Comparison of ENCODE assay signal across 16 cellular contexts in the genomic region with DNA sequence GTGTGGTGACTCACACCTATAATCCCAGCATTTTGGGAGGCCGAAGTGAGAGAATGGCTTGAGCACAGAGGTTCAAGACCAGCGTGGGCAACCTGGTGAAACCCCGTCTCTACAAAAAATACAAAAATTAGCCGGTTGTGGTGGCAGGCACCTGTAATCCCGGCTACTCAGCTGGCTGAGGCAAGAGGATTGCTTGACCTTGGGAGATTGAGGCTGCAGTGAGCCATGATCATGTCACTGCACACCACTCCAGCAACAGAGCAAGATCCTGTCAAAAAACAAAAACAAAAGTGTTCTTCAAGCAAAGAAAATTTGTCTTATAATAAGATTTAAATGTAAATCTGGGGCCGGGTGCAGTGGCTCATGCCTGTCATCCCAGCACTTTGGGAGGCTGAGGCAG. TPM values are rescaled to one million over a fixed set of nuclear protein-coding genes. Genes with fewer than 3 reads are reported as not detected.
DNase-seq lines count a peak whose midpoint lies in the region; ATAC-seq and TF ChIP-seq lines count a peak whose summit lies in the region.
"Had no signal": no experiment of that assay in that cellular context is flagged by ENCODE, and none has a peak within 500 bp of the region (broad histone marks: within the 10 kb centered on the region; RNA-seq: fewer than 3 reads in every experiment).

No MANE protein-coding gene starts in this region.

- H3K4me1 Mint-ChIP-seq in CD4-positive, alpha-beta T cell (ENCODE audit: low read depth), result peaks cover 9% of the 10 kb centered on the region
- H3K4me1 Mint-ChIP-seq in Caco-2 (ENCODE audit: low read depth, unreplicated experiment), result no peaks in the 10 kb centered on the region
- H3K4me1 Mint-ChIP-seq in stimulated activated naive B cell treated with anti-CD40 and anti-IgM and Interleukin-4, amounts not matched to agents 10 μg/mL and 1 μg/mL and 100 μg/mL, for 72 hours, result peaks cover 7 to 23% of the 10 kb centered on the region in 2 donors

- no peak overlapping the region for H3K4me3 Mint-ChIP-seq in CD4-positive, alpha-beta T cell
- H3K4me3 Mint-ChIP-seq in Caco-2 (ENCODE audit: unreplicated experiment), result no peak overlapping the region
- H3K4me3 Mint-ChIP-seq in stimulated activated naive B cell treated with anti-CD40 and anti-IgM and Interleukin-4, amounts not matched to agents 10 μg/mL and 1 μg/mL and 100 μg/mL, for 72 hours, result no peak overlapping the region
- H3K4me3 Mint-ChIP-seq: B cell; CD4-positive, CD25-positive, alpha-beta regulatory T cell; CD8-positive, alpha-beta memory T cell had no signal

- no peak for TF ChIP-seq CTCF in CD4-positive, alpha-beta T cell (IDR thresholded peaks at IDR 0.05)
- no peak for TF ChIP-seq CTCF in Caco-2 (IDR thresholded peaks at IDR 0.05; ENCODE audit: insufficient read depth in 1 of 2, low read depth in 1 of 2, low read length in 1 of 2, severe bottlenecking in 1 of 2, unreplicated experiment in 1 of 2)
- no peak for TF ChIP-seq CTCF in adrenal gland (IDR thresholded peaks at IDR 0.05)

- H3K4me1 ChIP-seq in Caco-2 (no peaks in the 10 kb centered on the region), adrenal gland (replicated peaks in 1 of 2) (peaks cover 0 to 8% of the 10 kb centered on the region in 2 donors)
- H3K4me1 ChIP-seq: BLaER1 had no signal

- no peaks in the 10 kb centered on the region for H3K27me3 Mint-ChIP-seq in CD4-positive, alpha-beta T cell
- H3K27me3 Mint-ChIP-seq in Caco-2 (ENCODE audit: insufficient read depth, unreplicated experiment), result no peaks in the 10 kb centered on the region
- H3K27me3 Mint-ChIP-seq in stimulated activated naive B cell treated with anti-CD40 and anti-IgM and Interleukin-4, amounts not matched to agents 10 μg/mL and 1 μg/mL and 100 μg/mL, for 72 hours, result no peaks in the 10 kb centered on the region
- H3K27me3 Mint-ChIP-seq: B cell; CD4-positive, CD25-positive, alpha-beta regulatory T cell; CD8-positive, alpha-beta memory T cell had no signal

- no peak for TF ChIP-seq POLR2A in adrenal gland (IDR thresholded peaks at IDR 0.05)

- DNase-seq in CD4-positive, alpha-beta T cell, result no peak
- DNase-seq in Caco-2 (no peak), adrenal gland (peak in 6 of 7 donors; percentile 35 to 59 (median 57)), D341Med (ENCODE audit: low spot score) (no peak), RPMI8226 (no peak)
- DNase-seq in stimulated activated naive B cell treated with anti-CD40 and anti-IgM and Interleukin-4, amounts not matched to agents 10 μg/mL and 1 μg/mL and 100 μg/mL, for 72 hours, result no peak
- DNase-seq: Calu3; CD4-positive, CD25-positive, alpha-beta regulatory T cell; CD8-positive, alpha-beta memory T cell; DMS153; DND-41; H7; HCEC 1CT had no signal

- CTCF ChIA-PET in CD4-positive, alpha-beta T cell (lab: Charles Lee), result no interaction called here
- CTCF ChIA-PET in Caco-2 (lab: Charles Lee), result no interaction called here

- no peaks in the 10 kb centered on the region for H3K9me3 Mint-ChIP-seq in CD4-positive, alpha-beta T cell
- no peaks in the 10 kb centered on the region for H3K9me3 Mint-ChIP-seq in Caco-2 (ENCODE audit: unreplicated experiment)
- no peaks in the 10 kb centered on the region for H3K9me3 Mint-ChIP-seq in stimulated activated naive B cell treated with anti-CD40 and anti-IgM and Interleukin-4, amounts not matched to agents 10 μg/mL and 1 μg/mL and 100 μg/mL, for 72 hours
- H3K9me3 Mint-ChIP-seq: CD4-positive, CD25-positive, alpha-beta regulatory T cell; CD8-positive, alpha-beta memory T cell had no signal

- BruUV-seq in Caco-2 (replicated peaks; lab: Mats Ljungman, UMichigan), result no TSS peak

- intact Hi-C loops in CD4-positive, alpha-beta T cell (cut with DNase I, micrococcal nuclease), result no loop called here
- intact Hi-C loops in Caco-2 (cut with micrococcal nuclease; ENCODE audit: unreplicated experiment), result no loop called here
- intact Hi-C loops in adrenal gland (cut with DNase I), result no loop called here

- peaks cover 65% of the 10 kb centered on the region for H3K36me3 Mint-ChIP-seq in CD4-positive, alpha-beta T cell (ENCODE audit: low read depth)
- peaks cover 85% of the 10 kb centered on the region for H3K36me3 Mint-ChIP-seq in Caco-2 (ENCODE audit: insufficient read depth, unreplicated experiment)
- H3K36me3 Mint-ChIP-seq in stimulated activated naive B cell treated with anti-CD40 and anti-IgM and Interleukin-4, amounts not matched to agents 10 μg/mL and 1 μg/mL and 100 μg/mL, for 72 hours, result peaks cover 37 to 56% of the 10 kb centered on the region in 2 donors

- H3K4me3 ChIP-seq in Caco-2 (ENCODE audit: low read depth, low read length), result no peak overlapping the region
- H3K4me3 ChIP-seq in adrenal gland, result no peak overlapping the region
- H3K4me3 ChIP-seq: BLaER1 had no signal

- H3K36me3 ChIP-seq in Caco-2 (ENCODE audit: control insufficient read depth, insufficient read depth, low read length), result peaks cover 1% of the 10 kb centered on the region; the same call in 1 of the 2 replicates
- no peaks in the 10 kb centered on the region for H3K36me3 ChIP-seq in adrenal gland (replicated peaks in 1 of 2)

- no peak for ATAC-seq in CD4-positive, alpha-beta T cell (ENCODE audit: poor library complexity)
- ATAC-seq in stimulated activated naive B cell treated with anti-CD40 and anti-IgM and Interleukin-4, amounts not matched to agents 10 μg/mL and 1 μg/mL and 100 μg/mL, for 72 hours (replicated peaks), result no peak

- peak overlapping the region; percentile 4 for H3K27ac Mint-ChIP-seq in CD4-positive, alpha-beta T cell
- peak overlapping the region; percentile 55 for H3K27ac Mint-ChIP-seq in Caco-2 (ENCODE audit: unreplicated experiment)
- peak overlapping the region; percentile 20 for H3K27ac Mint-ChIP-seq in stimulated activated naive B cell treated with anti-CD40 and anti-IgM and Interleukin-4, amounts not matched to agents 10 μg/mL and 1 μg/mL and 100 μg/mL, for 72 hours
- H3K27ac Mint-ChIP-seq: B cell had no signal

- no peak overlapping the region for H3K27ac ChIP-seq in CD4-positive, alpha-beta T cell (ENCODE audit: low read depth, low read length)
- peak overlapping the region in 1 of 5 donors; percentile 1 for H3K27ac ChIP-seq in adrenal gland
- H3K27ac ChIP-seq: BLaER1, C4-2B had no signal

- no peaks in the 10 kb centered on the region for H3K27me3 ChIP-seq in CD4-positive, alpha-beta T cell (ENCODE audit: control insufficient read depth, insufficient read depth, low read length)
- no peaks in the 10 kb centered on the region for H3K27me3 ChIP-seq in Caco-2 (replicated peaks; ENCODE audit: control insufficient read depth, insufficient read depth, low read length)
- H3K27me3 ChIP-seq in adrenal gland, result no peaks in the 10 kb centered on the region
- H3K27me3 ChIP-seq: BLaER1 had no signal

- POLR2A ChIA-PET in CD4-positive, alpha-beta T cell (lab: Charles Lee), result no interaction called here
- POLR2A ChIA-PET in Caco-2 (lab: Charles Lee), result no interaction called here

- whole genome bisulfite sequencing in adrenal gland, 4 donors, result 50 to 66% (median 54%) methylated on average over 6 of the region's 6 CpGs

- no peaks in the 10 kb centered on the region for H3K9me3 ChIP-seq in CD4-positive, alpha-beta T cell (ENCODE audit: control insufficient read depth, low read length)
- H3K9me3 ChIP-seq in Caco-2 (no peaks in the 10 kb centered on the region), adrenal gland (replicated peaks in 1 of 3) (no peaks in the 10 kb centered on the region)
- H3K9me3 ChIP-seq: BLaER1 had no signal

RNA-seq across cellular contexts. Expression of a gene that starts 51.5 kb away (rescaled TPM):
- total RNA-seq in CD4-positive, alpha-beta T cell, result 100 to 1,000 TPM; 120 to 123 TPM
- total RNA-seq in Caco-2 (2022) (141 and 153 TPM in 2 replicates), adrenal gland (100 to 1,000 TPM in 4 of 8 donors, 10 to 100 TPM in 4; 61.7 to 166 (median 106) TPM)
- 100 to 1,000 TPM in 1 of 3 donors, 10 to 100 TPM in 2; 42.4 to 135 (median 50.8) TPM for polyA plus RNA-seq in adrenal gland

Comparison
In these comparisons a context has a peak if more than half of its experiments do, and no peak if none do; other contexts are left out.
1. DNase-seq: peak in adrenal gland (6 of 7); none in CD4-positive, alpha-beta T cell (0 of 10), Caco-2 (0 of 2), stimulated activated naive B cell treated with anti-CD40 and anti-IgM and Interleukin-4, amounts not matched to agents 10 μg/mL and 1 μg/mL and 100 μg/mL, for 72 hours (single experiment), D341Med (single experiment) and RPMI8226 (single experiment).
2. H3K27ac Mint-ChIP-seq: peak in every context shown above with its lines; median percentile 55 in Caco-2; 20 in stimulated activated naive B cell treated with anti-CD40 and anti-IgM and Interleukin-4, amounts not matched to agents 10 μg/mL and 1 μg/mL and 100 μg/mL, for 72 hours; 4 in CD4-positive, alpha-beta T cell.